In the genomic region with DNA sequence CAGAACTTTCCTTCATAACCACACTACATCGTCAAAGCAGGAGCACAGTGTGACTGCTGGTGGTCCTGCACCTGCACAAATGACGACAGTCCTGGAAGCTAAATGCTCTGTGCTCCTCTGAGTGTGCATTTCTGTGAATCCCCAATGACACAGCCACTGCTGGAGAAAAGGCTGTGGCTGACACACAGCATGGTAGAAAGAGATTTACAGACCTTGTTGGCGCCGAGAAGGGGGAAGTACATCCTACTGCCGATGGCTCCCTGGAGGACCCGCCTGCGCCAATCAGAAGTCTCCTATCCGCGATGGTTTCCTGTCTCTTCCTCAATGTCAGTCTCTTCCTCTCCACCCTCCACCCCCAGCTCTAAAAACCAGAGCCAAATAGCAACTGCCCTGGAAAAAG, we compare ENCODE assay signal across 12 cellular contexts.
DNase-seq lines count a peak whose midpoint lies in the region; ATAC-seq and TF ChIP-seq lines count a peak whose summit lies in the region.
"Had no signal": no experiment of that assay in that cellular context is flagged by ENCODE, and none has a peak within 500 bp of the region (broad histone marks: within the 10 kb centered on the region; RNA-seq: fewer than 3 reads in every experiment).

No MANE protein-coding gene starts in this region.

- intact Hi-C loops in A673 (cut with micrococcal nuclease; ENCODE audit: unreplicated experiment), result no loop called here
- intact Hi-C loops in activated B cell treated with CpG ODN at 0.5 μM for 24 hours (cut with micrococcal nuclease), result no loop called here

- H3K36me3 ChIP-seq in A673 (ENCODE audit: insufficient read depth, low read length, poor library complexity, severe bottlenecking) (no peaks in the 10 kb centered on the region), MG63 (no peaks in the 10 kb centered on the region)
- H3K36me3 ChIP-seq: upper lobe of left lung had no signal

- H3K27ac Mint-ChIP-seq in IgD-negative memory B cell, result no peak overlapping the region
- H3K27ac Mint-ChIP-seq in activated B cell treated with CpG ODN at 0.5 μM for 24 hours, result no peak overlapping the region
- no peak overlapping the region for H3K27ac Mint-ChIP-seq in endothelial cell (ENCODE audit: unreplicated experiment)

- H3K4me3 ChIP-seq in A673 (ENCODE audit: low read depth, low read length, poor library complexity, severe bottlenecking) (no peak overlapping the region), MG63 (no peak overlapping the region)
- H3K4me3 ChIP-seq: upper lobe of left lung had no signal

- H3K4me3 Mint-ChIP-seq in IgD-negative memory B cell, result peak overlapping the region in 3 of 4 donors; percentile 14 to 80 (median 58)
- H3K4me3 Mint-ChIP-seq in activated B cell treated with CpG ODN at 0.5 μM for 24 hours, result peak overlapping the region; percentile 33
- H3K4me3 Mint-ChIP-seq in endothelial cell (ENCODE audit: unreplicated experiment), result no peak overlapping the region

- H3K36me3 Mint-ChIP-seq in IgD-negative memory B cell, result no peaks in the 10 kb centered on the region
- H3K36me3 Mint-ChIP-seq in activated B cell treated with CpG ODN at 0.5 μM for 24 hours (ENCODE audit: low read depth), result no peaks in the 10 kb centered on the region
- H3K36me3 Mint-ChIP-seq in endothelial cell (ENCODE audit: low read depth, unreplicated experiment), result no peaks in the 10 kb centered on the region

- POLR2A ChIA-PET in A673 (lab: Charles Lee; ENCODE audit: low non-redundant PET), result no interaction called here
- POLR2A ChIA-PET in activated B cell treated with CpG ODN at 0.5 μM for 24 hours (lab: Charles Lee), result interaction anchor here (0.6 kb wide), 1 partner anchor 146 kb away, joined by 3 read pairs; no protein-coding TSS in a partner anchor

- CTCF ChIA-PET in A673 (lab: Charles Lee), result no interaction called here
- CTCF ChIA-PET in activated B cell treated with CpG ODN at 0.5 μM for 24 hours (lab: Charles Lee), result no interaction called here

- TF ChIP-seq CTCF in A673 (conservative IDR thresholded peaks at IDR 0.05; ENCODE audit: low read depth, low read length) (no peak), activated B cell treated with CpG ODN at 0.5 μM for 24 hours (IDR thresholded peaks at IDR 0.05) (no peak), endothelial cell (IDR thresholded peaks at IDR 0.05; ENCODE audit: unreplicated experiment) (no peak)

- ATAC-seq in activated B cell treated with CpG ODN at 0.5 μM for 24 hours (ENCODE audit: low read depth) (peak; percentile 88), HG02884 (IDR thresholded peaks at IDR 0.05; ENCODE audit: unreplicated experiment) (no peak), GM18867 (IDR thresholded peaks at IDR 0.05; ENCODE audit: unreplicated experiment) (no peak)
- ATAC-seq: esophagus mucosa had no signal

- peaks cover 7% of the 10 kb centered on the region for H3K4me1 ChIP-seq in A673 (ENCODE audit: insufficient read depth, low read length, poor library complexity, severe bottlenecking)
- H3K4me1 ChIP-seq: upper lobe of left lung had no signal

- H3K4me1 Mint-ChIP-seq in IgD-negative memory B cell (peaks cover 7 to 10% (median 7%) of the 10 kb centered on the region in 3 donors), activated B cell treated with CpG ODN at 0.5 μM for 24 hours (peaks cover 14% of the 10 kb centered on the region), endothelial cell (ENCODE audit: unreplicated experiment) (peaks cover 21% of the 10 kb centered on the region)

- H3K9me3 ChIP-seq in A673 (ENCODE audit: low read depth, low read length, poor library complexity, severe bottlenecking), result no peaks in the 10 kb centered on the region
- no peaks in the 10 kb centered on the region for H3K9me3 ChIP-seq in MG63
- H3K9me3 ChIP-seq: upper lobe of left lung had no signal

- H3K27me3 Mint-ChIP-seq in IgD-negative memory B cell, result peaks cover 1% of the 10 kb centered on the region
- peaks cover 2% of the 10 kb centered on the region for H3K27me3 Mint-ChIP-seq in activated B cell treated with CpG ODN at 0.5 μM for 24 hours
- H3K27me3 Mint-ChIP-seq in endothelial cell (ENCODE audit: unreplicated experiment), result no peaks in the 10 kb centered on the region

- H3K27ac ChIP-seq in A673 (ENCODE audit: low read depth, low read length, poor library complexity, severe bottlenecking), result no peak overlapping the region
- H3K27ac ChIP-seq: upper lobe of left lung had no signal

- DNase-seq in A673 (ENCODE audit: low spot score), result peak; percentile 54
- no peak for DNase-seq in activated B cell treated with CpG ODN at 0.5 μM for 24 hours
- peak; percentile 36 for DNase-seq in left kidney (ENCODE audit: low read depth, low spot score)
- DNase-seq in MG63, result no peak
- no peak for DNase-seq in endothelial cell (ENCODE audit: low spot score)
- DNase-seq: islet precursor cell, NCI-H1436 treated with DMSO at 0.1 percent for 48 hours had no signal

- H3K27me3 ChIP-seq in A673 (replicated peaks; ENCODE audit: insufficient read depth, low read depth, low read length, poor library complexity), result peaks cover 7% of the 10 kb centered on the region
- no peaks in the 10 kb centered on the region for H3K27me3 ChIP-seq in MG63
- H3K27me3 ChIP-seq: upper lobe of left lung had no signal

- BruUV-seq in A673 (replicated peaks; lab: Mats Ljungman, UMichigan), result no TSS peak

- no peaks in the 10 kb centered on the region for H3K9me3 Mint-ChIP-seq in IgD-negative memory B cell
- no peaks in the 10 kb centered on the region for H3K9me3 Mint-ChIP-seq in activated B cell treated with CpG ODN at 0.5 μM for 24 hours
- no peaks in the 10 kb centered on the region for H3K9me3 Mint-ChIP-seq in endothelial cell (ENCODE audit: unreplicated experiment)

Comparison
In these comparisons a context has a peak if more than half of its experiments do, and no peak if none do; other contexts are left out.
1. DNase-seq: peak in A673 (single experiment) and left kidney (single experiment); none in activated B cell treated with CpG ODN at 0.5 μM for 24 hours (single experiment), MG63 (single experiment) and endothelial cell (single experiment).